Comparison of ENCODE assay signal across 7 cellular contexts in the genomic region with DNA sequence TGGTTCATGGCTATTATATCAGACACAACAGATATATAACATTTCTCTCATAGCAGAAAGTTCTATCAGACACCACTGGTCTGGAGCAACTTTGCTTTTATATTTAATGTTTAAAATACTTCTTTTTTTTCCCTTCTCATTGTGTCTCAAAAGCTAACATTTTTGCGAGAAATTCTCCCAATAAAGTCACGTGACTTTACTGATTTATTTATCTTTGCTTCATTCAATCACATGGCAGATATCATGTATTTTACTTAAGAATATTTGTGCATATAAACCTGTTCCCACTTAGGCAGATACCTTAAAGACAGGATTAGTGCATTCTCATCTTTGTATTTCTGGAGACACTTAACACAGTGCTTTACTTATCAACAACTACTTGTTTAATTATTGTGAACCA.
"Had no signal": no experiment of that assay in that cellular context is flagged by ENCODE, and none has a peak within 500 bp of the region (broad histone marks: within the 10 kb centered on the region; RNA-seq: fewer than 3 reads in every experiment).

No MANE protein-coding gene starts in this region.

- DNase-seq: GDM1, GF-D8 had no signal

- FAIRE-seq: G401.6, GM12891, GM12892, GM18507, GM19239 had no signal
